ENCODE assay signal across 14 cellular contexts in the genomic region with DNA sequence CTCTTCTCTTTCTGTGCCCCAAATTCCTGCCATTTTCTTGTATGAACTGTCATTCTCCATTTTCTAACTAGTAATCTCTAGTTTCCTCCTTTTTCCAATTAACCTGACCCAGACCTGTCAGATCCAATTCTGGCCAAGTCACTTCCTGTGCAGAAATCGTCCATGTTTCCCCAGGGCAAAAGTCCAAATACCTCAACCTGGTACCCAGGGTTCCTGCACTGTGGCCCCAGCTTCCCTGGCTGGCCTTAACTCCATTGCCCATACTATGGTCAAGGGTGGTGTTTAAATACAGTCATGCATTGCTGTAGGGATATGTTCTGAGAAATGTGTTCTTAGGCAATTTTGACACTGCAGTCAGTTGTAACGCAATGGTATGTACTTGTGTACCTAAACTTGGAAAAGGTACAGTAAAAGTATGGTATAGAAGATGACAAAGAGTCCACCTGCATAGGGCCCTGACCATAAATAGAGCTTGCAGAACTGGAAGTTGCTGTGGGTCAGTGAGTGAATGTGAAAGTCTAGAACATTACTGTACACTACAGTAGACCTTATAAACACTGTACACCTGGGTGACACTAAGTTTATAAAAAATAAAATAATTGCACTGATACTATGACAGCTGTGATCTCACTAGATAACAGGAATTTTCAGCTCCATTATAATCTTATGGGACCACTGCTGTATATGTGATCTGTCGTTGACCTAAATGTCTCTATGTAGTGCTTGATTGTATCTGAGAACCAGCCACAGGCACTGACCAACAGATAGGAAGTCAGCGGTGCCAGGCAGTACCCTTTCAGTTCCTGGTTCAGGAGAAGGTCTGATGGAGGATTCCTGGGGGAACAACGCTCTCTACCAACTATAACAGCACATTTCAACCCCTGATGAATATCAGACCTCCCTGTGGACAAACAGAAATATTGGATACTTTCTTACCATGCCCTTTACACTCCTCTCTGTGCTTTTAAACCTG.
DNase-seq lines count a peak whose midpoint lies in the region; ATAC-seq and TF ChIP-seq lines count a peak whose summit lies in the region.
"Had no signal": no experiment of that assay in that cellular context is flagged by ENCODE, and none has a peak within 500 bp of the region (broad histone marks: within the 10 kb centered on the region; RNA-seq: fewer than 3 reads in every experiment).

No MANE protein-coding gene starts in this region.

- no peak overlapping the region for H3K4me3 ChIP-seq in GM12865 (ENCODE audit: low read depth, low read length)
- H3K4me3 ChIP-seq: adrenal gland, MG63 had no signal

- TF ChIP-seq CTCF in GM12865 (IDR thresholded peaks at IDR 0.05; ENCODE audit: insufficient read depth, low read depth, low read length, missing control alignments) = no peak

- ATAC-seq in GM19043 (IDR thresholded peaks at IDR 0.05; ENCODE audit: low read depth, unreplicated experiment) (peak; percentile 75), GM21825 (IDR thresholded peaks at IDR 0.05; ENCODE audit: unreplicated experiment) (peak; percentile 71), HG03175 (IDR thresholded peaks at IDR 0.05; ENCODE audit: unreplicated experiment) (peak; percentile 67), left ventricle myocardium superior (no peak)

- intact Hi-C loops in left ventricle myocardium superior (cut with micrococcal nuclease) = no loop called here

- peak; percentile 63 for DNase-seq in GM12865 (ENCODE audit: low read depth)
- no peak for DNase-seq in activated T-cell treated with anti-CD3 and anti-CD28 coated beads for 4 hours
- no peak for DNase-seq in left ventricle myocardium superior
- no peak for DNase-seq in globus pallidus (ENCODE audit: low spot score)
- no peak for DNase-seq in NCI-H446 (lab: John Stamatoyannopoulos, UW)
- DNase-seq: adrenal gland, MG63, midbrain, NCI-H446 treated with DMSO at 0.1 percent for 48 hours, posterior cingulate gyrus, SHP77 treated with DMSO at 0.1 percent for 48 hours had no signal
